ENCODE assay signal across 8 cellular contexts in genomic region chr4:102535398-102536082, GRCh38. TPM values are rescaled to one million over a fixed set of nuclear protein-coding genes. Genes with fewer than 3 reads are reported as not detected.
DNase-seq lines count a peak whose midpoint lies in the region; ATAC-seq and TF ChIP-seq lines count a peak whose summit lies in the region.

No MANE protein-coding gene starts in this region.

- ATAC-seq in GM18858 (IDR thresholded peaks at IDR 0.05; ENCODE audit: unreplicated experiment) (peak; percentile 74), HG02763 (IDR thresholded peaks at IDR 0.05; ENCODE audit: unreplicated experiment) (peak; percentile 55)

- peak; percentile 11 for DNase-seq in RWPE1 (ENCODE audit: low spot score)
- DNase-seq in myocyte (ENCODE audit: low read depth): peak; percentile 51
- DNase-seq in NCI-H2227 treated with DMSO at 0.1 percent for 48 hours (lab: John Stamatoyannopoulos, UW): no peak
- no peak for DNase-seq in activated CD8-positive, alpha-beta memory T cell treated with anti-CD3 and anti-CD28 coated beads, Interleukin-2, amount 50 U/mL, for 48 hours
- DNase-seq in NOMO-1 treated with DMSO at 0.1 percent for 48 hours (lab: John Stamatoyannopoulos, UW; ENCODE audit: unreplicated experiment): no peak
- DNase-seq in SHP77 (lab: John Stamatoyannopoulos, UW): no peak

- CTCF ChIA-PET in RWPE1 (lab: Yijun Ruan, JAX): no interaction called here

- no peak for TF ChIP-seq CTCF in RWPE1 (conservative IDR thresholded peaks at IDR 0.05; ENCODE audit: low read depth)

- H3K27ac ChIP-seq in RWPE1: no peak overlapping the region

- POLR2A ChIA-PET in RWPE1 (lab: Yijun Ruan, JAX; ENCODE audit: low non-redundant PET): no interaction called here

RNA-seq across cellular contexts. Expression of gene NFKB1, which starts 34.4 kb away (rescaled TPM):
- 25.5 and 33.4 TPM in 2 replicates for total RNA-seq in myocyte
- 20.0 TPM for polyA plus RNA-seq in myocyte (2012)

Comparison
In these comparisons a context has a peak if more than half of its experiments do, and no peak if none do; other contexts are left out.
1. DNase-seq: peak in RWPE1 (single experiment) and myocyte (single experiment); none in NCI-H2227 treated with DMSO at 0.1 percent for 48 hours (single experiment), activated CD8-positive, alpha-beta memory T cell treated with anti-CD3 and anti-CD28 coated beads, Interleukin-2, amount 50 U/mL, for 48 hours (single experiment), NOMO-1 treated with DMSO at 0.1 percent for 48 hours (single experiment) and SHP77 (0 of 2).